Comparison of ENCODE assay signal across 8 cellular contexts in genomic region chr5:65623482-65623881, GRCh38. TPM values are rescaled to one million over a fixed set of nuclear protein-coding genes. Genes with fewer than 3 reads are reported as not detected.
A peak's percentile ranks its signal among the peaks of the same experiment; 100 is the strongest.
DNase-seq lines count a peak whose midpoint lies in the region; ATAC-seq and TF ChIP-seq lines count a peak whose summit lies in the region.

No MANE protein-coding gene starts in this region.

- H3K9me3 Mint-ChIP-seq in CD14-positive monocyte (peaks cover 0 to 2% (median 0%) of the 10 kb centered on the region in 7 donors), nephron (no peaks in the 10 kb centered on the region)
- no peaks in the 10 kb centered on the region for H3K9me3 Mint-ChIP-seq in dendritic cell treated with granulocyte-macrophage colony-stimulating factor and Interleukin-4, amounts not matched to agents 40 ng/mL and 50 ng/mL, for 4 days

- H4K20me1 ChIP-seq in MM.1S (ENCODE audit: insufficient read depth, low read length) = no peaks in the 10 kb centered on the region

- H3K4me3 Mint-ChIP-seq in CD14-positive monocyte (peak overlapping the region; percentile 90 to 99), nephron (peak overlapping the region; percentile 95 to 99 (median 99))
- H3K4me3 Mint-ChIP-seq in dendritic cell treated with granulocyte-macrophage colony-stimulating factor and Interleukin-4, amounts not matched to agents 40 ng/mL and 50 ng/mL, for 4 days = peak overlapping the region; percentile 98

- H3K27ac Mint-ChIP-seq in CD14-positive monocyte (peak overlapping the region in 5 of 7 donors; percentile 94 to 98 (median 97)), nephron (peak overlapping the region; percentile 99 to 100 (median 99))
- H3K27ac Mint-ChIP-seq in dendritic cell treated with granulocyte-macrophage colony-stimulating factor and Interleukin-4, amounts not matched to agents 40 ng/mL and 50 ng/mL, for 4 days = peak overlapping the region; percentile 97

- peaks cover 20% of the 10 kb centered on the region; the same call in 1 of the 2 replicates for H3K4me1 ChIP-seq in MM.1S (ENCODE audit: low read length)

- no peak for ATAC-seq in GM21360 (IDR thresholded peaks at IDR 0.05; ENCODE audit: unreplicated experiment)

- H3K27ac ChIP-seq in MM.1S (ENCODE audit: low read length) = peak overlapping the region; percentile 87; the same call in 1 of the 2 replicates

- no peaks in the 10 kb centered on the region for H3K9me3 ChIP-seq in MM.1S (replicated peaks; ENCODE audit: insufficient read depth, low read length)

- peak overlapping the region; percentile 83; the same call in 1 of the 2 replicates for H3K9ac ChIP-seq in MM.1S (ENCODE audit: low read length)

- intact Hi-C loops in CD14-positive monocyte (cut with micrococcal nuclease) = loop anchor here (5.0 to 10.0 kb wide), 4 partner anchors 99 to 521 kb away; partner anchors contain the start of genes NLN (in 2 of the 2), SGTB (in 2 of the 2) and SREK1 (in 2 of the 2)
- intact Hi-C loops in dendritic cell treated with granulocyte-macrophage colony-stimulating factor and Interleukin-4, amounts not matched to agents 40 ng/mL and 50 ng/mL, for 4 days (cut with micrococcal nuclease) = loop anchor here (10.0 kb wide), 1 partner anchor 521 kb away; the partner anchor contains the start of gene SREK1

- DNase-seq in CD14-positive monocyte (ENCODE audit: low spot score) (no peak), MM.1S (peak; percentile 6), NCI-H187 (lab: John Stamatoyannopoulos, UW) (no peak), AG08396 (ENCODE audit: low spot score) (no peak), NCI-H1694 treated with DMSO at 0.1 percent for 48 hours (lab: John Stamatoyannopoulos, UW) (no peak)

- peaks cover 27% of the 10 kb centered on the region for H3K4me1 Mint-ChIP-seq in CD14-positive monocyte
- peaks cover 17% of the 10 kb centered on the region for H3K4me1 Mint-ChIP-seq in dendritic cell treated with granulocyte-macrophage colony-stimulating factor and Interleukin-4, amounts not matched to agents 40 ng/mL and 50 ng/mL, for 4 days (ENCODE audit: low read depth)
- peaks cover 29% of the 10 kb centered on the region for H3K4me1 Mint-ChIP-seq in nephron

- H3K4me2 ChIP-seq in MM.1S (ENCODE audit: low read depth, low read length) = peak overlapping the region; percentile 97

- H3K36me3 Mint-ChIP-seq in CD14-positive monocyte = peaks cover 1 to 9% of the 10 kb centered on the region in 2 donors
- H3K36me3 Mint-ChIP-seq in dendritic cell treated with granulocyte-macrophage colony-stimulating factor and Interleukin-4, amounts not matched to agents 40 ng/mL and 50 ng/mL, for 4 days (ENCODE audit: low read depth) = peaks cover 17% of the 10 kb centered on the region
- peaks cover 4% of the 10 kb centered on the region for H3K36me3 Mint-ChIP-seq in nephron (ENCODE audit: low read depth)

- H3K27me3 ChIP-seq in MM.1S (replicated peaks; ENCODE audit: insufficient read depth, low read length) = no peaks in the 10 kb centered on the region

- peaks cover 84% of the 10 kb centered on the region for H3K79me2 ChIP-seq in MM.1S (ENCODE audit: low read length)

- H3K27me3 Mint-ChIP-seq in CD14-positive monocyte (ENCODE audit: low read depth in 3 of 3) = no peaks in the 10 kb centered on the region
- H3K27me3 Mint-ChIP-seq in dendritic cell treated with granulocyte-macrophage colony-stimulating factor and Interleukin-4, amounts not matched to agents 40 ng/mL and 50 ng/mL, for 4 days = no peaks in the 10 kb centered on the region
- no peaks in the 10 kb centered on the region for H3K27me3 Mint-ChIP-seq in nephron (ENCODE audit: low read depth)

- no peaks in the 10 kb centered on the region for H3K9me2 ChIP-seq in MM.1S (replicated peaks; ENCODE audit: insufficient read depth, low read length)

- TF ChIP-seq CTCF in CD14-positive monocyte (IDR thresholded peaks at IDR 0.05) (no peak), MM.1S (IDR thresholded peaks at IDR 0.05; ENCODE audit: low read length) (no peak), nephron (IDR thresholded peaks at IDR 0.05; ENCODE audit: unreplicated experiment in 3 of 3) (no peak)

- 0 out of 2 replicates have a peak, but pooled peaks cover 5% of the 10 kb centered on the region for H3F3A ChIP-seq in MM.1S (ENCODE audit: insufficient read depth, low read length)

- H3K36me3 ChIP-seq in MM.1S (replicated peaks; ENCODE audit: insufficient read depth, low read length) = no peaks in the 10 kb centered on the region

- peak overlapping the region; percentile 89 for H2AFZ ChIP-seq in MM.1S (ENCODE audit: low read length)

- H3K4me3 ChIP-seq in MM.1S (ENCODE audit: low read length) = peak overlapping the region; percentile 97

RNA-seq across cellular contexts. Expression of gene TRIM23, which starts 0.7 kb away (rescaled TPM):
- polyA plus RNA-seq in CD14-positive monocyte = 1 to 10 TPM; 3.2 to 5.6 TPM

RNA-seq across cellular contexts. Expression of gene SHLD3, which starts 1.3 kb away (rescaled TPM):
- 1 to 10 TPM; 2.6 to 4.9 TPM for polyA plus RNA-seq in CD14-positive monocyte

RNA-seq across cellular contexts. Expression of gene TRAPPC13, which starts 1.3 kb away (rescaled TPM):
- polyA plus RNA-seq in CD14-positive monocyte = 10 to 100 TPM; 14.9 to 17.3 TPM
